ENCODE assay signal across 9 cellular contexts in the genomic region with DNA sequence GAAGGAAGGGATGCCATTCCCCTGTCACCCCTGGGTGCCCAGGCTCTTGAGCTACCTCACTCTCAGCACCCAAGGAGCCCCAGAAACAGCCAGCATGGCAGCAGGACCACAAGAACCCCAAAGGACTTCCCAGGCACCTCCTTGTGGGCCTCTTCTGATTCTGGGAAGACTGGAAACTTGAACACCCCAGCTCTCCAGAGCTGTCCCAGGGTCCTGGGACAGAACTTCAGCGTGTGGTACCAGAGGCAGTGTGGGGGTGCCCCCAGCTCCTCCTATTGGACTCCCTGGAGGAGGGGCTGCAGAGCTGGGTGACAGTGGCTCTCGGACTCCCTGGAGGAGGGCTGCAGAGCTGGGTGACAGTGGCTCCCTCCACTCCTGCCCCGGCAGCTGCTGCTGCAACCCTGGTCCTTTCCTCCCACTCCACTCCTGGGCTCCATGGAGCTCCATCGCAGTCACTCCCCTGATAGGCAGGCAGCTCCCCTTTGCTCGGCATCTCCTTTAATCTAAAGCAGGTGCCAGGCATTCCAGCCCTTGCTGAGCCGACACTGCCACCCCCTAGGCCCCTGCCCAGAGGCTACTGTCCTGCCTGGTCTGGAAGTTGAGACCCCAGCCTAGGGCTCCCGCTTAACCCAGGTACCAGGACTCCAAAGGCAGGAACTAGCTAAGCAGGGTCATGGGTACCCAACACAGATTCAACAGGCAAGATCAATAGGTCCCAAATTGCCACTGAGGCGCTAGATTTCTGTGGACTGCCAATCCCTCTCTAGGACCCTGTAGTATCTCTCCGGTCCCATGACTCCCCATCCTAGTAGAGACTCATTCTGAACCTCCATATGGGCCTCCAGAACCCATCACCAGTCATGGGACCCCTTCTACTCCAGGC. TPM values are rescaled to one million over a fixed set of nuclear protein-coding genes. Genes with fewer than 3 reads are reported as not detected.
DNase-seq lines count a peak whose midpoint lies in the region; TF ChIP-seq lines count a peak whose summit lies in the region.
"Had no signal": no experiment of that assay in that cellular context is flagged by ENCODE, and none has a peak within 500 bp of the region (broad histone marks: within the 10 kb centered on the region; RNA-seq: fewer than 3 reads in every experiment).

No MANE protein-coding gene starts in this region.

- no peak for TF ChIP-seq EP300 in esophagus muscularis mucosa (IDR thresholded peaks at IDR 0.05)

- no peak overlapping the region for H3K27ac ChIP-seq in SJSA1
- H3K27ac ChIP-seq in esophagus muscularis mucosa (replicated peaks in 1 of 4): peak overlapping the region; percentile 90 to 98 (median 96)

- peaks cover 75% of the 10 kb centered on the region for H3K4me1 ChIP-seq in SJSA1 (replicated peaks)
- peaks cover 74 to 87% (median 84%) of the 10 kb centered on the region in 4 donors for H3K4me1 ChIP-seq in esophagus muscularis mucosa

- peak overlapping the region; percentile 92 to 97 for H3K4me3 Mint-ChIP-seq in CD14-positive monocyte
- peak overlapping the region; percentile 97 for H3K4me3 Mint-ChIP-seq in osteocyte (ENCODE audit: unreplicated experiment)

- H3K36me3 Mint-ChIP-seq in CD14-positive monocyte (peaks cover 11 to 14% of the 10 kb centered on the region in 2 donors), osteocyte (ENCODE audit: unreplicated experiment) (peaks cover 2% of the 10 kb centered on the region)

- TF ChIP-seq CTCF in CD14-positive monocyte (IDR thresholded peaks at IDR 0.05) (no peak), esophagus muscularis mucosa (IDR thresholded peaks at IDR 0.05) (no peak), osteocyte (IDR thresholded peaks at IDR 0.05) (no peak)

- peaks cover 0 to 15% (median 5%) of the 10 kb centered on the region in 3 donors for H3K27me3 Mint-ChIP-seq in CD14-positive monocyte (ENCODE audit: low read depth in 3 of 3)
- no peaks in the 10 kb centered on the region for H3K27me3 Mint-ChIP-seq in osteocyte (ENCODE audit: unreplicated experiment)

- H3K27ac Mint-ChIP-seq in CD14-positive monocyte: peak overlapping the region in 2 of 7 donors; percentile 18 to 41
- peak overlapping the region; percentile 90 for H3K27ac Mint-ChIP-seq in osteocyte (ENCODE audit: unreplicated experiment)

- H3K36me3 ChIP-seq in SJSA1 (no peaks in the 10 kb centered on the region; the same call in 1 of the 2 replicates), esophagus muscularis mucosa (no peaks in the 10 kb centered on the region)

- no peak for TF ChIP-seq POLR2A in esophagus muscularis mucosa (IDR thresholded peaks at IDR 0.05; ENCODE audit: low read depth)

- H3K4me3 ChIP-seq in SJSA1 (peak overlapping the region; percentile 56; the same call in 1 of the 2 replicates), esophagus muscularis mucosa (peak overlapping the region; percentile 93 to 97 (median 94))

- H3K9me3 ChIP-seq in SJSA1 (replicated peaks) (no peaks in the 10 kb centered on the region), esophagus muscularis mucosa (no peaks in the 10 kb centered on the region)

- intact Hi-C loops in CD14-positive monocyte (cut with micrococcal nuclease): no loop called here
- intact Hi-C loops in esophagus muscularis mucosa (cut with DNase I): loop anchor here (2.0 kb wide), 1 partner anchor 14 kb away; no protein-coding TSS in a partner anchor

- H3K27me3 ChIP-seq in SJSA1 (replicated peaks) (no peaks in the 10 kb centered on the region), esophagus muscularis mucosa (no peaks in the 10 kb centered on the region)

- H3K4me1 Mint-ChIP-seq in CD14-positive monocyte: peaks cover 81% of the 10 kb centered on the region
- peaks cover 75% of the 10 kb centered on the region for H3K4me1 Mint-ChIP-seq in osteocyte (ENCODE audit: unreplicated experiment)

- no peak for DNase-seq in CD14-positive monocyte (ENCODE audit: low spot score)
- DNase-seq in SJSA1 (ENCODE audit: low read depth in 1 of 2, low spot score in 2 of 2): no peak
- no peak for DNase-seq in esophagus muscularis mucosa (ENCODE audit: extremely low spot score)
- DNase-seq in osteocyte (ENCODE audit: extremely low spot score, unreplicated experiment): no peak
- no peak for DNase-seq in activated gamma-delta T cell (lab: John Stamatoyannopoulos, UW)
- DNase-seq in medulla oblongata (ENCODE audit: extremely low spot score): no peak
- no peak for DNase-seq in AML-193 (lab: John Stamatoyannopoulos, UW)
- no peak for DNase-seq in stimulated activated CD8-positive, alpha-beta memory T cell treated with anti-CD3 and anti-CD28 coated beads, Interleukin-4, amount 100 ng/mL, for 48 hours

- WGBS in esophagus muscularis mucosa: 34% methylated on average over 8 of the region's 9 CpGs

- H3K9me3 Mint-ChIP-seq in CD14-positive monocyte: no peaks in the 10 kb centered on the region
- H3K9me3 Mint-ChIP-seq in osteocyte (ENCODE audit: unreplicated experiment): no peaks in the 10 kb centered on the region

RNA-seq across cellular contexts. Expression of gene BCL9L, which starts 2.7 kb away (rescaled TPM):
- 1 to 10 TPM in 1 of 2 donors, under 1 TPM in 1; 0.11 to 1.8 TPM for polyA plus RNA-seq in CD14-positive monocyte
- 4.0 and 6.8 TPM in 2 replicates for total RNA-seq in SJSA1 (2014; rRNA removed; shearing (Covaris generic))
- 10 to 100 TPM; 19.1 to 66.2 (median 42.7) TPM for total RNA-seq in esophagus muscularis mucosa
- total RNA-seq in osteocyte: 115 and 122 TPM in 2 replicates

RNA-seq across cellular contexts. Expression of gene UPK2, which starts 33.1 kb away (rescaled TPM):
- not detected for polyA plus RNA-seq in CD14-positive monocyte
- not detected in 2 replicates for total RNA-seq in SJSA1 (2014; rRNA removed; shearing (Covaris generic))
- total RNA-seq in esophagus muscularis mucosa (not detected), osteocyte (0.42 and 0.86 TPM in 2 replicates)
- total RNA-seq: NCI-H460 had no signal

RNA-seq across cellular contexts. Expression of gene CXCR5, which starts 39.3 kb away (rescaled TPM):
- under 1 TPM; 0.08 to 0.09 TPM for polyA plus RNA-seq in CD14-positive monocyte
- total RNA-seq in SJSA1 (2014; rRNA removed; shearing (Covaris generic)): not detected in 2 replicates
- under 1 TPM in 1 of 4 donors, not detected in 3; 0.17 TPM for total RNA-seq in esophagus muscularis mucosa
- total RNA-seq in osteocyte: not detected in 2 replicates

RNA-seq across cellular contexts. Expression of gene FOXR1, which starts 48.6 kb away (rescaled TPM):
- polyA plus RNA-seq in CD14-positive monocyte: not detected
- total RNA-seq in SJSA1 (2014; rRNA removed; shearing (Covaris generic)): not detected in 2 replicates
- not detected for total RNA-seq in esophagus muscularis mucosa
- not detected in 2 replicates for total RNA-seq in osteocyte
- total RNA-seq: NCI-H460 had no signal
